8 cellular contexts compared by ENCODE assay signal in genomic region chr17:80260791-80261158, GRCh38. TPM values are rescaled to one million over a fixed set of nuclear protein-coding genes. Genes with fewer than 3 reads are reported as not detected.
DNase-seq lines count a peak whose midpoint lies in the region; TF ChIP-seq lines count a peak whose summit lies in the region.

TSS of gene RNF213 (plus strand) at chr17:80260852. CDS start at chr17:80263682, 2,830 bp downstream.

- BruUV-seq in mammary epithelial cell (replicated peaks; lab: Mats Ljungman, UMichigan): no TSS peak

- 0% methylated on average over 4 of the region's 54 CpGs for WGBS in mammary epithelial cell (ENCODE audit: low coverage, missing lambda C conversion rate)
- 1% methylated on average over 12 of the region's 54 CpGs for WGBS in smooth muscle cell (ENCODE audit: low lambda C conversion rate)

- peaks cover 23% of the 10 kb centered on the region for H3K36me3 Mint-ChIP-seq in T-helper 2 cell treated with Interferon-gamma antibody and Interleukin-4, amounts not matched to agents 5 μg/mL and 100 μg/mL, for 36 hours (ENCODE audit: low read depth)

- DNase-seq in NOMO-1 treated with DMSO at 0.1 percent for 48 hours (lab: John Stamatoyannopoulos, UW; ENCODE audit: unreplicated experiment) (peak; percentile 6), NOMO-1 treated with dmso at 0.1 percent for 144 hours (lab: John Stamatoyannopoulos, UW; ENCODE audit: unreplicated experiment) (no peak), HT1080 (ENCODE audit: low read depth) (no peak), mammary epithelial cell (no peak), iPS-NIHi11 (ENCODE audit: low spot score) (peak; percentile 91), smooth muscle cell (lab: John Stamatoyannopoulos, UW; ENCODE audit: unreplicated experiment) (peak; percentile 35), NCI-H510A treated with DMSO at 0.1 percent for 48 hours (lab: John Stamatoyannopoulos, UW) (no peak)
- peak; percentile 66 for DNase-seq in T-helper 2 cell treated with Interferon-gamma antibody and Interleukin-4, amounts not matched to agents 5 μg/mL and 100 μg/mL, for 36 hours (ENCODE audit: low spot score)

- H2AFZ ChIP-seq in mammary epithelial cell (ENCODE audit: low read depth, low read length): peak within 1 kb of the TSS; percentile 82
- peak within 1 kb of the TSS; percentile 14 for H2AFZ ChIP-seq in smooth muscle cell (ENCODE audit: low read depth)

- H3K9me3 ChIP-seq in mammary epithelial cell (replicated peaks; ENCODE audit: insufficient read depth, low read length) (no peaks in the 10 kb centered on the region), smooth muscle cell (replicated peaks; ENCODE audit: low read depth) (no peaks in the 10 kb centered on the region)

- H3K27ac ChIP-seq in mammary epithelial cell (ENCODE audit: insufficient read depth, low read depth, low read length): peak within 1 kb of the TSS; percentile 85
- H3K27ac ChIP-seq in smooth muscle cell (ENCODE audit: low read depth): peak within 1 kb of the TSS; percentile 68

- CTCF ChIA-PET in mammary epithelial cell (lab: Charles Lee; ENCODE audit: low non-redundant PET): no interaction called here

- H3K79me2 ChIP-seq in mammary epithelial cell (ENCODE audit: insufficient read depth, low read length): peaks cover 32% of the 10 kb centered on the region
- no peaks in the 10 kb centered on the region for H3K79me2 ChIP-seq in smooth muscle cell (ENCODE audit: low read depth)

- in situ Hi-C loops in mammary epithelial cell (cut with MboI; ENCODE audit: low sequenced_read_pairs in 2 of 2): no loop called here

- peak within 1 kb of the TSS; percentile 98 for H3K27ac Mint-ChIP-seq in T-helper 2 cell treated with Interferon-gamma antibody and Interleukin-4, amounts not matched to agents 5 μg/mL and 100 μg/mL, for 36 hours

- H3K9ac ChIP-seq in mammary epithelial cell (ENCODE audit: insufficient read depth, low read length): peak within 1 kb of the TSS; percentile 92
- peak within 1 kb of the TSS; percentile 64 for H3K9ac ChIP-seq in smooth muscle cell (ENCODE audit: low read depth)

- H3K4me2 ChIP-seq in mammary epithelial cell (ENCODE audit: insufficient read depth, low read depth, low read length): peak within 1 kb of the TSS; percentile 95
- H3K4me2 ChIP-seq in smooth muscle cell: peak within 1 kb of the TSS; percentile 93

- intact Hi-C loops in mammary epithelial cell (cut with micrococcal nuclease): loop anchor here (1.0 kb wide), 1 partner anchor 18 kb away; no protein-coding TSS in a partner anchor

- H4K20me1 ChIP-seq in mammary epithelial cell (ENCODE audit: insufficient read depth, low read length) (no peaks in the 10 kb centered on the region), smooth muscle cell (ENCODE audit: low read depth) (peaks cover 25% of the 10 kb centered on the region)

- H3K36me3 ChIP-seq in mammary epithelial cell (ENCODE audit: insufficient read depth, low read length): peaks cover 1% of the 10 kb centered on the region
- H3K36me3 ChIP-seq in smooth muscle cell (ENCODE audit: low read depth): no peaks in the 10 kb centered on the region

- peak within 1 kb of the TSS; percentile 87 to 96 (median 95) for H3K4me3 ChIP-seq in mammary epithelial cell (replicated peaks in 1 of 3; ENCODE audit: insufficient read depth in 1 of 3, low read depth in 2 of 3, low read length in 3 of 3)
- H3K4me3 ChIP-seq in smooth muscle cell: peak within 1 kb of the TSS; percentile 84

- TF ChIP-seq CTCF in mammary epithelial cell (conservative IDR thresholded peaks at IDR 0.05 in 1 of 2, IDR thresholded peaks at IDR 0.05 in 1 of 2; ENCODE audit: extremely low read depth in 1 of 2, insufficient read depth in 1 of 2, low read depth in 1 of 2, low read length in 2 of 2) (no peak), smooth muscle cell (IDR thresholded peaks at IDR 0.05; ENCODE audit: borderline replicate concordance, insufficient read depth, poor library complexity, severe bottlenecking) (no peak)

- H3K4me1 Mint-ChIP-seq in T-helper 2 cell treated with Interferon-gamma antibody and Interleukin-4, amounts not matched to agents 5 μg/mL and 100 μg/mL, for 36 hours (ENCODE audit: low read depth): peaks cover 47% of the 10 kb centered on the region

- peaks cover 12% of the 10 kb centered on the region for H3F3A ChIP-seq in smooth muscle cell (ENCODE audit: low read depth)

- dilution Hi-C loops in mammary epithelial cell (cut with HindIII; ENCODE audit: low sequenced_read_pairs): no loop called here

- H3K4me3 Mint-ChIP-seq in T-helper 2 cell treated with Interferon-gamma antibody and Interleukin-4, amounts not matched to agents 5 μg/mL and 100 μg/mL, for 36 hours: peak within 1 kb of the TSS; percentile 100

- no peaks in the 10 kb centered on the region for H3K27me3 Mint-ChIP-seq in T-helper 2 cell treated with Interferon-gamma antibody and Interleukin-4, amounts not matched to agents 5 μg/mL and 100 μg/mL, for 36 hours (ENCODE audit: low read depth)

- H3K9me3 Mint-ChIP-seq in T-helper 2 cell treated with Interferon-gamma antibody and Interleukin-4, amounts not matched to agents 5 μg/mL and 100 μg/mL, for 36 hours: no peaks in the 10 kb centered on the region

- H3K27me3 ChIP-seq in mammary epithelial cell (ENCODE audit: insufficient read depth, low read length): no peaks in the 10 kb centered on the region
- H3K27me3 ChIP-seq in smooth muscle cell (ENCODE audit: low read depth): no peaks in the 10 kb centered on the region

- H3K4me1 ChIP-seq in mammary epithelial cell (ENCODE audit: insufficient read depth, low read length) (peaks cover 30% of the 10 kb centered on the region), smooth muscle cell (ENCODE audit: low read depth) (peaks cover 9% of the 10 kb centered on the region)

RNA-seq across cellular contexts. Expression of gene RNF213, which starts in this region (rescaled TPM):
- 28.6 and 28.8 TPM in 2 replicates for total RNA-seq in HT1080 (2014; rRNA removed; shearing (Covaris generic))
- polyA plus RNA-seq in HT1080 (2015; cell fraction: cytosol; rRNA removed): 15.2 and 20.6 TPM in 2 replicates
- polyA plus RNA-seq in HT1080 (2015; cell fraction: nucleus; rRNA removed): 98.7 and 104 TPM in 2 replicates
- 10 to 100 TPM; 69.8 to 94.4 TPM for total RNA-seq in mammary epithelial cell
- polyA plus RNA-seq in mammary epithelial cell: 25.2 TPM
- polyA minus RNA-seq in mammary epithelial cell: 139 TPM
- 41.9 and 43.0 TPM in 2 replicates for total RNA-seq in smooth muscle cell
- 12.8 and 21.4 TPM in 2 replicates for polyA plus RNA-seq in smooth muscle cell

Comparison
In these comparisons a context has a peak if more than half of its experiments do, and no peak if none do; other contexts are left out.
1. DNase-seq: peak in NOMO-1 treated with DMSO at 0.1 percent for 48 hours (single experiment), T-helper 2 cell treated with Interferon-gamma antibody and Interleukin-4, amounts not matched to agents 5 μg/mL and 100 μg/mL, for 36 hours (single experiment), iPS-NIHi11 (single experiment) and smooth muscle cell (single experiment); none in NOMO-1 treated with dmso at 0.1 percent for 144 hours (single experiment), HT1080 (single experiment), mammary epithelial cell (single experiment) and NCI-H510A treated with DMSO at 0.1 percent for 48 hours (single experiment).